Comparison of ENCODE assay signal across 20 cellular contexts in genomic region chr7:23043441-23043840, GRCh38. TPM values are rescaled to one million over a fixed set of nuclear protein-coding genes. Genes with fewer than 3 reads are reported as not detected.
DNase-seq lines count a peak whose midpoint lies in the region; TF ChIP-seq lines count a peak whose summit lies in the region.
"Had no signal": no experiment of that assay in that cellular context is flagged by ENCODE, and none has a peak within 500 bp of the region (broad histone marks: within the 10 kb centered on the region; RNA-seq: fewer than 3 reads in every experiment).

No MANE protein-coding gene starts in this region.

- DNase-seq in H4 (ENCODE audit: low spot score) (peak; percentile 80), NCI-H460 (ENCODE audit: extremely low read depth, low read depth) (peak; percentile 64), astrocyte of the hippocampus (ENCODE audit: low read depth, low spot score) (peak; percentile 36), renal cortical epithelial cell (ENCODE audit: low read depth) (peak; percentile 44), Peyer's patch (no peak), HuH-7 (ENCODE audit: low spot score) (no peak), superior temporal gyrus (ENCODE audit: extremely low spot score) (no peak)
- DNase-seq in stimulated activated CD4-positive, alpha-beta T cell treated with anti-CD3 and anti-CD28 coated beads, Interleukin-1b, Interleukin-23, amount 100 ng/mL, for 48 hours: no peak
- DNase-seq: activated CD4-positive, alpha-beta T cell treated with anti-CD3 and anti-CD28 coated beads for 1 hour; colonic mucosa; heart left ventricle; IMR-90; left ventricle myocardium inferior; midbrain; MM.1S; NCI-H1694 treated with DMSO at 0.1 percent for 48 hours; psoas muscle; stimulated activated CD4-positive, alpha-beta T cell treated with anti-CD3 and anti-CD28 coated beads, Interleukin-4, amount 100 ng/mL, for 1 hour; T-helper 9 cell had no signal

- no peaks in the 10 kb centered on the region for H3K27me3 ChIP-seq in Peyer's patch
- H3K27me3 ChIP-seq: colonic mucosa, heart left ventricle had no signal

- TF ChIP-seq POLR2A in Peyer's patch (IDR thresholded peaks at IDR 0.05): no peak

- no peaks in the 10 kb centered on the region for H3K4me1 ChIP-seq in Peyer's patch
- H3K4me1 ChIP-seq: colonic mucosa, heart left ventricle, left ventricle myocardium inferior, psoas muscle had no signal

- H3K36me3 ChIP-seq in Peyer's patch: no peaks in the 10 kb centered on the region
- H3K36me3 ChIP-seq: colonic mucosa, heart left ventricle, left ventricle myocardium inferior had no signal

- no peak overlapping the region for H3K27ac ChIP-seq in Peyer's patch
- H3K27ac ChIP-seq: colonic mucosa, heart left ventricle, left ventricle myocardium inferior, psoas muscle had no signal

- no peak overlapping the region for H3K4me3 ChIP-seq in Peyer's patch
- H3K4me3 ChIP-seq: colonic mucosa, heart left ventricle, left ventricle myocardium inferior, psoas muscle, smooth muscle cell had no signal

- TF ChIP-seq CTCF in Peyer's patch (IDR thresholded peaks at IDR 0.05): no peak

- no peaks in the 10 kb centered on the region for H3K9me3 ChIP-seq in Peyer's patch
- H3K9me3 ChIP-seq: colonic mucosa, heart left ventricle, left ventricle myocardium inferior, psoas muscle had no signal

RNA-seq across cellular contexts. Expression of gene HYCC1, which starts 29.5 kb away (rescaled TPM):
- 38.1 and 70.9 TPM in 2 replicates for total RNA-seq in H4 (2014; rRNA removed; shearing (Covaris generic))
- 22.2 and 30.7 TPM in 2 replicates for total RNA-seq in NCI-H460 (2014; rRNA removed; shearing (Covaris generic))
- polyA plus RNA-seq in NCI-H460 (2014; cell fraction: nucleus; rRNA removed): 17.6 and 20.6 TPM in 2 replicates
- total RNA-seq in renal cortical epithelial cell: 41.3 and 49.0 TPM in 2 replicates
- total RNA-seq in Peyer's patch: 10 to 100 TPM; 26.0 to 47.0 (median 34.1) TPM

Comparison
In these comparisons a context has a peak if more than half of its experiments do, and no peak if none do; other contexts are left out.
1. DNase-seq: peak in H4 (single experiment), NCI-H460 (single experiment), astrocyte of the hippocampus (single experiment) and renal cortical epithelial cell (single experiment); none in Peyer's patch (0 of 3), HuH-7 (single experiment), superior temporal gyrus (single experiment) and stimulated activated CD4-positive, alpha-beta T cell treated with anti-CD3 and anti-CD28 coated beads, Interleukin-1b, Interleukin-23, amount 100 ng/mL, for 48 hours (single experiment).